ENCODE assay signal across 8 cellular contexts in genomic region chr7:114922652-114923402, GRCh38. TPM values are rescaled to one million over a fixed set of nuclear protein-coding genes. Genes with fewer than 3 reads are reported as not detected.
DNase-seq lines count a peak whose midpoint lies in the region; ATAC-seq and TF ChIP-seq lines count a peak whose summit lies in the region.

No MANE protein-coding gene starts in this region.

- peaks cover 0 to 29% (median 3%) of the 10 kb centered on the region in 45 donors for H3K27me3 ChIP-seq in dorsolateral prefrontal cortex

- peak overlapping the region in 26 of 59 donors; percentile 18 to 84 (median 46) for H3K27ac ChIP-seq in dorsolateral prefrontal cortex

- peaks cover 2% of the 10 kb centered on the region for H3K36me3 Mint-ChIP-seq in IgD-negative memory B cell

- H3K4me3 ChIP-seq in dorsolateral prefrontal cortex = peak overlapping the region; percentile 48 to 81 (median 66)

- H3K27ac Mint-ChIP-seq in IgD-negative memory B cell = peak overlapping the region; percentile 82 to 95 (median 91)

- peaks cover 51 to 61% (median 54%) of the 10 kb centered on the region in 3 donors for H3K4me1 Mint-ChIP-seq in IgD-negative memory B cell

- peak overlapping the region; percentile 94 to 96 (median 94) for H3K4me3 Mint-ChIP-seq in IgD-negative memory B cell

- peak; percentile 70 for DNase-seq in EL
- DNase-seq in activated CD4-positive, alpha-beta T cell treated with anti-CD3 and anti-CD28 coated beads for 1 hour = peak; percentile 24
- DNase-seq in dorsolateral prefrontal cortex = peak in 1 of 10 donors; percentile 43
- peak; percentile 58 to 86 for DNase-seq in lung microvascular endothelial cell (ENCODE audit: low read depth in 2 of 2)
- DNase-seq in stimulated activated CD8-positive, alpha-beta memory T cell treated with anti-CD3 and anti-CD28 coated beads, Interleukin-2, amount 100 ng/mL, for 48 hours (ENCODE audit: low read depth in 2 of 2) = peak; percentile 23 to 26
- DNase-seq in superior temporal gyrus (ENCODE audit: extremely low spot score) = no peak

- H3K27me3 Mint-ChIP-seq in IgD-negative memory B cell = no peaks in the 10 kb centered on the region

- TF ChIP-seq CTCF in dorsolateral prefrontal cortex (IDR thresholded peaks at IDR 0.05 in 54 of 56, conservative IDR thresholded peaks at IDR 0.05 in 2 of 56; ENCODE audit: low read depth in 1 of 56, partially characterized antibody in 56 of 56) = no peak

- ATAC-seq in GM21619 (IDR thresholded peaks at IDR 0.05; ENCODE audit: unreplicated experiment) = peak; percentile 32

- intact Hi-C loops in dorsolateral prefrontal cortex (cut with DNase I) = no loop called here

- H3K9me3 Mint-ChIP-seq in IgD-negative memory B cell = no peaks in the 10 kb centered on the region

RNA-seq across cellular contexts. Expression of gene MDFIC, which starts 0.9 kb away (rescaled TPM):
- polyA plus RNA-seq in IgD-negative memory B cell = 55.1 TPM
- 10 to 100 TPM in 13 of 120 experiments, 1 to 10 TPM in 107; 2.5 to 15.1 (median 7.2) TPM for total RNA-seq in dorsolateral prefrontal cortex
- 24.0 and 104 TPM in 2 replicates for total RNA-seq in lung microvascular endothelial cell
